In the genomic region with DNA sequence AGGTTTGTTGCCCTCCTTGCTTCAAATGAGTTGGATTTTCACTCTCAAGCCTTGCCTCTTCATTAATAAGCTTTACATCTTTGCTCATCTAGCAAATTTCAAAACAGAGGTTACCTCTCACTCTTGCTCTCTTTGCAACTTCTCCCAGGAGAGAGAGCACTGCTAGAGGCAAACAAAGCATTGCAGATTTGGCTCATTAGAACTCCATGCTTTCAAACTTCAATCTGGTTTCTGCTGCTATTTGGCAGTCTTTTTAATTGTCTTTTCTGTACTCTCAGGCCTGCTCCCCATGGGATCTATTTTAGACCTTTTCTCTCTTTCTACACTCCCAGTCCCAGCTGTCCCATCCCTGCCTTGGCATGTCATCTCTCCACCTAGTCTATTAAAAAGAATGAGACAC, we compare ENCODE assay signal across 20 cellular contexts. TPM values are rescaled to one million over a fixed set of nuclear protein-coding genes. Genes with fewer than 3 reads are reported as not detected.
DNase-seq lines count a peak whose midpoint lies in the region; ATAC-seq and TF ChIP-seq lines count a peak whose summit lies in the region.
"Had no signal": no experiment of that assay in that cellular context is flagged by ENCODE, and none has a peak within 500 bp of the region (broad histone marks: within the 10 kb centered on the region; RNA-seq: fewer than 3 reads in every experiment).

No MANE protein-coding gene starts in this region.

- H2AK5ac ChIP-seq in neuronal stem cell (ENCODE audit: low read depth, low read length), result no peak overlapping the region

- no peak overlapping the region for H2BK15ac ChIP-seq in neuronal stem cell (ENCODE audit: low read length)

- H3K36me3 ChIP-seq in GM23338 (ENCODE audit: insufficient read depth) (no peaks in the 10 kb centered on the region), neuronal stem cell (replicated peaks in 1 of 2; ENCODE audit: control insufficient read depth in 2 of 2, insufficient read depth in 2 of 2, low read length in 2 of 2) (no peaks in the 10 kb centered on the region), spleen (no peaks in the 10 kb centered on the region)
- H3K36me3 ChIP-seq: HAP-1, SJCRH30 had no signal

- peak overlapping the region; percentile 55; the same call in 1 of the 2 replicates for H3K4me2 ChIP-seq in GM23338
- no peak overlapping the region for H3K4me2 ChIP-seq in neuronal stem cell (ENCODE audit: insufficient read depth, low read length, poor library complexity, severe bottlenecking)
- H3K4me2 ChIP-seq: PC-9 had no signal

- H3K4ac ChIP-seq in neuronal stem cell (ENCODE audit: low read length), result no peak overlapping the region

- DNase-seq in GM23338 (ENCODE audit: low spot score) (peak; percentile 4), NCI-H2171 (lab: John Stamatoyannopoulos, UW) (peak; percentile 67), cerebellar cortex (ENCODE audit: low spot score) (peak; percentile 92), neuronal stem cell (ENCODE audit: low spot score) (no peak), activated T-cell treated with anti-CD3 and anti-CD28 coated beads for 4 hours (no peak), spleen (no peak)
- DNase-seq: ACHN, AML-193, COR-L47, EL, KG1, NCI-H1417 treated with DMSO at 0.1 percent for 48 hours, NCI-H2081 treated with DMSO at 0.1 percent for 48 hours, NCI-H345, NCI-H774, PC-9, SJCRH30 had no signal

- no peak overlapping the region for H3K4me3 ChIP-seq in GM23338
- no peak overlapping the region for H3K4me3 ChIP-seq in neuronal stem cell (ENCODE audit: low read length in 2 of 2)
- no peak overlapping the region for H3K4me3 ChIP-seq in spleen
- H3K4me3 ChIP-seq: HAP-1, PC-9, SJCRH30 had no signal

- no peak overlapping the region for H3K18ac ChIP-seq in neuronal stem cell (ENCODE audit: low read length)

- no peak overlapping the region for H2BK5ac ChIP-seq in neuronal stem cell (ENCODE audit: low read length)

- no peaks in the 10 kb centered on the region for H3K27me3 ChIP-seq in GM23338 (ENCODE audit: insufficient read depth)
- no peaks in the 10 kb centered on the region for H3K27me3 ChIP-seq in neuronal stem cell (ENCODE audit: control insufficient read depth in 3 of 3, insufficient read depth in 3 of 3, low read depth in 1 of 3, low read length in 3 of 3)
- H3K27me3 ChIP-seq in spleen (replicated peaks in 1 of 7), result no peaks in the 10 kb centered on the region
- H3K27me3 ChIP-seq: SJCRH30 had no signal

- H3F3A ChIP-seq in GM23338 (replicated peaks; ENCODE audit: low read depth), result no peaks in the 10 kb centered on the region

- intact Hi-C loops in spleen (cut with DNase I; ENCODE audit: low total_unique reads), result no loop called here

- TF ChIP-seq CTCF in GM23338 (conservative IDR thresholded peaks at IDR 0.05; ENCODE audit: low read depth in 2 of 2) (no peak), spleen (IDR thresholded peaks at IDR 0.05 in 8 of 11, conservative IDR thresholded peaks at IDR 0.05 in 3 of 11) (no peak)

- no peak for TF ChIP-seq POLR2A in spleen (IDR thresholded peaks at IDR 0.05)

- peak overlapping the region; percentile 9 for H3K27ac Mint-ChIP-seq in GM23338

- no peak overlapping the region for H4K91ac ChIP-seq in neuronal stem cell (ENCODE audit: low read depth, low read length, poor library complexity)

- no peak overlapping the region for H3K4me3 Mint-ChIP-seq in GM23338

- no peaks in the 10 kb centered on the region for H4K20me1 ChIP-seq in GM23338 (replicated peaks; ENCODE audit: insufficient read depth)

- H3K27ac ChIP-seq in GM23338 (ENCODE audit: low read depth) (peak overlapping the region; percentile 51; the same call in 1 of the 2 replicates), neuronal stem cell (replicated peaks; ENCODE audit: low read length) (peak overlapping the region; percentile 80), spleen (no peak overlapping the region)
- H3K27ac ChIP-seq: PC-9, SJCRH30 had no signal

- no peak overlapping the region for H3K14ac ChIP-seq in neuronal stem cell (ENCODE audit: low read length)

- no peaks in the 10 kb centered on the region for H3K79me2 ChIP-seq in GM23338 (replicated peaks; ENCODE audit: insufficient read depth)

- H3K9me2 ChIP-seq in GM23338 (ENCODE audit: insufficient read depth), result no peaks in the 10 kb centered on the region

- H2BK120ac ChIP-seq in neuronal stem cell (ENCODE audit: low read depth, low read length), result no peak overlapping the region

- no peaks in the 10 kb centered on the region for H3K36me3 Mint-ChIP-seq in GM23338 (ENCODE audit: low read depth)

- H3K9ac ChIP-seq in neuronal stem cell (ENCODE audit: low read depth, low read length, poor library complexity), result no peak overlapping the region

- no peak overlapping the region for H3K23ac ChIP-seq in neuronal stem cell (ENCODE audit: low read depth, low read length, poor library complexity)

- no peaks in the 10 kb centered on the region for H3K79me1 ChIP-seq in neuronal stem cell (ENCODE audit: low read depth, low read length)

- H3K9me3 Mint-ChIP-seq in GM23338, result no peaks in the 10 kb centered on the region

- H2AFZ ChIP-seq in GM23338 (peak overlapping the region; percentile 87), neuronal stem cell (ENCODE audit: low read length) (no peak overlapping the region)
- H2AFZ ChIP-seq: PC-9 had no signal

- peaks cover 10% of the 10 kb centered on the region; the same call in 1 of the 2 replicates for H3K4me1 ChIP-seq in GM23338 (ENCODE audit: insufficient read depth)
- H3K4me1 ChIP-seq in neuronal stem cell (ENCODE audit: control insufficient read depth in 2 of 2, insufficient read depth in 1 of 2, low read depth in 1 of 2, low read length in 2 of 2), result peaks cover 0 to 3% of the 10 kb centered on the region in 2 donors
- H3K4me1 ChIP-seq in spleen, result no peaks in the 10 kb centered on the region
- H3K4me1 ChIP-seq: HAP-1, SJCRH30 had no signal

- no peaks in the 10 kb centered on the region for H3K9me3 ChIP-seq in neuronal stem cell (replicated peaks in 1 of 2; ENCODE audit: control insufficient read depth in 2 of 2, insufficient read depth in 1 of 2, low read depth in 1 of 2, low read length in 2 of 2)
- no peaks in the 10 kb centered on the region for H3K9me3 ChIP-seq in spleen
- H3K9me3 ChIP-seq: HAP-1, SJCRH30 had no signal

- H3K27me3 Mint-ChIP-seq in GM23338 (ENCODE audit: insufficient read depth, low read depth, poor library complexity), result no peaks in the 10 kb centered on the region

- H4K8ac ChIP-seq in neuronal stem cell (ENCODE audit: low read depth, low read length), result no peak overlapping the region

- ATAC-seq in GM23338 (peak; percentile 40), HG03342 (IDR thresholded peaks at IDR 0.05; ENCODE audit: unreplicated experiment) (no peak)
- ATAC-seq: HepG2 had no signal

- H3K4me1 Mint-ChIP-seq in GM23338, result peaks cover 19% of the 10 kb centered on the region

- no peak overlapping the region for H2BK12ac ChIP-seq in neuronal stem cell (ENCODE audit: low read length)

TF ChIP-seq in GM23338, 12 proteins besides CTCF, POLR2A, EP300 and RAD21 (continues in another document):
- TF ChIP-seq NANOG (IDR thresholded peaks at IDR 0.05; ENCODE audit: borderline replicate concordance), result no peak
- no peak for TF ChIP-seq ZNF331 (CRISPR knock-in tag; IDR thresholded peaks at IDR 0.05; ENCODE audit: low read depth)
- TF ChIP-seq, protein P1, sequence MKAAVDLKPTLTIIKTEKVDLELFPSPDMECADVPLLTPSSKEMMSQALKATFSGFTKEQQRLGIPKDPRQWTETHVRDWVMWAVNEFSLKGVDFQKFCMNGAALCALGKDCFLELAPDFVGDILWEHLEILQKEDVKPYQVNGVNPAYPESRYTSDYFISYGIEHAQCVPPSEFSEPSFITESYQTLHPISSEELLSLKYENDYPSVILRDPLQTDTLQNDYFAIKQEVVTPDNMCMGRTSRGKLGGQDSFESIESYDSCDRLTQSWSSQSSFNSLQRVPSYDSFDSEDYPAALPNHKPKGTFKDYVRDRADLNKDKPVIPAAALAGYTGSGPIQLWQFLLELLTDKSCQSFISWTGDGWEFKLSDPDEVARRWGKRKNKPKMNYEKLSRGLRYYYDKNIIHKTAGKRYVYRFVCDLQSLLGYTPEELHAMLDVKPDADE (IDR thresholded peaks at IDR 0.05), result no peak
- TF ChIP-seq STAT1 (IDR thresholded peaks at IDR 0.05; ENCODE audit: unreplicated experiment), result no peak
- TF ChIP-seq, protein P2, sequence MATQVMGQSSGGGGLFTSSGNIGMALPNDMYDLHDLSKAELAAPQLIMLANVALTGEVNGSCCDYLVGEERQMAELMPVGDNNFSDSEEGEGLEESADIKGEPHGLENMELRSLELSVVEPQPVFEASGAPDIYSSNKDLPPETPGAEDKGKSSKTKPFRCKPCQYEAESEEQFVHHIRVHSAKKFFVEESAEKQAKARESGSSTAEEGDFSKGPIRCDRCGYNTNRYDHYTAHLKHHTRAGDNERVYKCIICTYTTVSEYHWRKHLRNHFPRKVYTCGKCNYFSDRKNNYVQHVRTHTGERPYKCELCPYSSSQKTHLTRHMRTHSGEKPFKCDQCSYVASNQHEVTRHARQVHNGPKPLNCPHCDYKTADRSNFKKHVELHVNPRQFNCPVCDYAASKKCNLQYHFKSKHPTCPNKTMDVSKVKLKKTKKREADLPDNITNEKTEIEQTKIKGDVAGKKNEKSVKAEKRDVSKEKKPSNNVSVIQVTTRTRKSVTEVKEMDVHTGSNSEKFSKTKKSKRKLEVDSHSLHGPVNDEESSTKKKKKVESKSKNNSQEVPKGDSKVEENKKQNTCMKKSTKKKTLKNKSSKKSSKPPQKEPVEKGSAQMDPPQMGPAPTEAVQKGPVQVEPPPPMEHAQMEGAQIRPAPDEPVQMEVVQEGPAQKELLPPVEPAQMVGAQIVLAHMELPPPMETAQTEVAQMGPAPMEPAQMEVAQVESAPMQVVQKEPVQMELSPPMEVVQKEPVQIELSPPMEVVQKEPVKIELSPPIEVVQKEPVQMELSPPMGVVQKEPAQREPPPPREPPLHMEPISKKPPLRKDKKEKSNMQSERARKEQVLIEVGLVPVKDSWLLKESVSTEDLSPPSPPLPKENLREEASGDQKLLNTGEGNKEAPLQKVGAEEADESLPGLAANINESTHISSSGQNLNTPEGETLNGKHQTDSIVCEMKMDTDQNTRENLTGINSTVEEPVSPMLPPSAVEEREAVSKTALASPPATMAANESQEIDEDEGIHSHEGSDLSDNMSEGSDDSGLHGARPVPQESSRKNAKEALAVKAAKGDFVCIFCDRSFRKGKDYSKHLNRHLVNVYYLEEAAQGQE (IDR thresholded peaks at IDR 0.05; ENCODE audit: unreplicated experiment), result no peak
- no peak for TF ChIP-seq CREB1 (CRISPR knock-in tag; IDR thresholded peaks at IDR 0.05; ENCODE audit: low read depth)
- TF ChIP-seq EZH2phosphoT487 (IDR thresholded peaks at IDR 0.05; ENCODE audit: unreplicated experiment), result no peak

RNA-seq across cellular contexts. Expression of a gene that starts 15.1 kb away (rescaled TPM):
- total RNA-seq in GM23338 (2014; rRNA removed; shearing (Covaris generic)), result 0.28 and 0.74 TPM in 2 replicates
- polyA plus RNA-seq in GM23338 (2016; fragmentation: Nextera tagmentation; extraction: Ambion mirVana) (0.05 and 0.19 TPM in 2 replicates), spleen (1 to 10 TPM in 1 of 3 donors, under 1 TPM in 2; 0.12 to 1.2 (median 0.67) TPM)
- 0.49 TPM for polyA plus RNA-seq in neuronal stem cell (2013, experiment 1 of 2)
- polyA plus RNA-seq in neuronal stem cell (2013, experiment 2 of 2), result 0.37 TPM
- 1 to 10 TPM in 4 of 7 donors, under 1 TPM in 3; 0.39 to 2.4 (median 1.1) TPM for total RNA-seq in spleen
- total RNA-seq: HepG2, PC-9, SJCRH30 had no signal
- polyA plus RNA-seq: HepG2 had no signal

Comparison
In these comparisons a context has a peak if more than half of its experiments do, and no peak if none do; other contexts are left out.
1. DNase-seq: peak in GM23338 (single experiment), NCI-H2171 (single experiment) and cerebellar cortex (single experiment); none in neuronal stem cell (single experiment), activated T-cell treated with anti-CD3 and anti-CD28 coated beads for 4 hours (single experiment) and spleen (single experiment).
2. H3K27ac ChIP-seq: peak in GM23338 (single experiment) and neuronal stem cell (single experiment); none in spleen (0 of 8).